15 cellular contexts compared by ENCODE assay signal in the genomic region with DNA sequence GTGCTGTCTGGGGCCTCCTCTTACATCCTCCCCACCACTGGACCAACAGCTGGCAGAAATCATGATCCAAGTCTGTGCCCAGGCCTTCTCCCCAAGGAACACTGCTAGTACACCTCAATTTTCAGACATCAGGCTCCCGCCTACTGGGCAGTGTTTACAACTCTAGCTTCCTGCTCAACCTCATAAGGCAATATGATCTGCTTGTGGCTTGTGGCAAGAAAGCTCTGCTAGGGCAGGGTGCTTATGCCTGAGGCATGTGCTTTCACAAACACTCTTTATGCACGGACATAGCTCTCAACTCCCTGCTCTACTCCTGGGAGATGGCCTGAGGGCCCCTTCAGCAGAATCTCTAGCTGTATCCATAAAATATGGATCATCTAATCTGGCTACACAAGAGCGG. TPM values are rescaled to one million over a fixed set of nuclear protein-coding genes. Genes with fewer than 3 reads are reported as not detected.
DNase-seq lines count a peak whose midpoint lies in the region; ATAC-seq and TF ChIP-seq lines count a peak whose summit lies in the region.
"Had no signal": no experiment of that assay in that cellular context is flagged by ENCODE, and none has a peak within 500 bp of the region (broad histone marks: within the 10 kb centered on the region; RNA-seq: fewer than 3 reads in every experiment).

No MANE protein-coding gene starts in this region.

- intact Hi-C loops in Right ventricle myocardium superior (cut with DNase I): no loop called here

- peak overlapping the region; percentile 55 for H3K27ac ChIP-seq in 22Rv1
- H3K27ac ChIP-seq: BLaER1, neutrophil had no signal

- no peak for TF ChIP-seq CTCF in 22Rv1 (IDR thresholded peaks at IDR 0.05)

- in situ Hi-C loops in SK-MEL-5 (cut with HindIII; ENCODE audit: low pct_unique_long_range_greater_than_20kb, low sequenced_read_pairs): no loop called here

- peak; percentile 43 for DNase-seq in EL
- DNase-seq in SK-MEL-5 (ENCODE audit: low read depth, low spot score): peak; percentile 28
- peak; percentile 90 for DNase-seq in fibroblast of peridontal ligament (ENCODE audit: extremely low read depth)
- no peak for DNase-seq in Right ventricle myocardium superior
- no peak for DNase-seq in NCI-H748 (lab: John Stamatoyannopoulos, UW; ENCODE audit: unreplicated experiment)
- DNase-seq in stimulated activated CD4-positive, alpha-beta T cell treated with anti-CD3 and anti-CD28 coated beads, Interleukin-4, amount 100 ng/mL, for 4 hours: no peak
- DNase-seq: caudate nucleus, DMS53, NCI-H524 had no signal

- no peak for ATAC-seq in Right ventricle myocardium superior (ENCODE audit: poor library complexity)
- no peak for ATAC-seq in GM19035 (IDR thresholded peaks at IDR 0.05; ENCODE audit: unreplicated experiment)
- ATAC-seq: GM23338; stimulated activated memory B cell treated with anti-CD40 and anti-IgM and Interleukin-4, amounts not matched to agents 10 μg/mL and 1 μg/mL and 100 μg/mL, for 72 hours had no signal

RNA-seq across cellular contexts. Expression of gene SH3TC2, which starts 32.5 kb away (rescaled TPM):
- total RNA-seq in SK-MEL-5 (2014; rRNA removed; shearing (Covaris generic)): 21.8 and 22.1 TPM in 2 replicates
- polyA plus RNA-seq in SK-MEL-5 (2015; cell fraction: cytosol; rRNA removed): 12.5 and 20.5 TPM in 2 replicates
- 68.1 and 109 TPM in 2 replicates for polyA plus RNA-seq in SK-MEL-5 (2015; cell fraction: nucleus; rRNA removed)
- 16.7 TPM for total RNA-seq in Right ventricle myocardium superior

Comparison
In these comparisons a context has a peak if more than half of its experiments do, and no peak if none do; other contexts are left out.
1. DNase-seq: peak in EL (single experiment), SK-MEL-5 (single experiment) and fibroblast of peridontal ligament (single experiment); none in Right ventricle myocardium superior (single experiment), NCI-H748 (single experiment) and stimulated activated CD4-positive, alpha-beta T cell treated with anti-CD3 and anti-CD28 coated beads, Interleukin-4, amount 100 ng/mL, for 4 hours (0 of 2).